Comparison of ENCODE assay signal across 13 cellular contexts in genomic region chr1:119565131-119565772, GRCh38. TPM values are rescaled to one million over a fixed set of nuclear protein-coding genes. Genes with fewer than 3 reads are reported as not detected.
DNase-seq lines count a peak whose midpoint lies in the region; ATAC-seq, FAIRE-seq and TF ChIP-seq lines count a peak whose summit lies in the region.
"Had no signal": no experiment of that assay in that cellular context is flagged by ENCODE, and none has a peak within 500 bp of the region (broad histone marks: within the 10 kb centered on the region; RNA-seq: fewer than 3 reads in every experiment).

No MANE protein-coding gene starts in this region.

- peaks cover 28% of the 10 kb centered on the region for H3K27me3 Mint-ChIP-seq in Calu3 (ENCODE audit: unreplicated experiment)

- peak overlapping the region; percentile 56 for H3K27ac Mint-ChIP-seq in Calu3 (ENCODE audit: unreplicated experiment)

- H3K36me3 Mint-ChIP-seq in Calu3 (ENCODE audit: insufficient read depth, unreplicated experiment) = no peaks in the 10 kb centered on the region

- H3K79me2 ChIP-seq in K562 (ENCODE audit: control insufficient read depth, insufficient read depth, low read length) = no peaks in the 10 kb centered on the region

- TF ChIP-seq EP300 in K562 (IDR thresholded peaks at IDR 0.05; ENCODE audit: low read length) = no peak

- H3K4me2 ChIP-seq in K562 (ENCODE audit: insufficient read depth, low read length) = no peak overlapping the region
- H3K4me2 ChIP-seq: BLaER1 had no signal

- no peak for TF ChIP-seq CTCF in Calu3 (IDR thresholded peaks at IDR 0.05; ENCODE audit: unreplicated experiment)
- TF ChIP-seq CTCF in K562 (IDR thresholded peaks at IDR 0.05 in 2 of 3, conservative IDR thresholded peaks at IDR 0.05 in 1 of 3; ENCODE audit: insufficient read depth in 2 of 3, low read depth in 1 of 3, low read length in 3 of 3) = no peak

- intact Hi-C loops in Calu3 (cut with micrococcal nuclease; ENCODE audit: unreplicated experiment) (no loop called here), K562 (cut with micrococcal nuclease) (no loop called here)

- H3K9me3 ChIP-seq in K562 (replicated peaks; ENCODE audit: control insufficient read depth, insufficient read depth, low read depth, low read length) = no peaks in the 10 kb centered on the region
- H3K9me3 ChIP-seq in SJCRH30 (replicated peaks) = no peaks in the 10 kb centered on the region
- H3K9me3 ChIP-seq: BLaER1 had no signal

- in situ Hi-C loops in K562 (cut with MboI) = no loop called here

- H3K4me3 ChIP-seq in K562 = no peak overlapping the region
- no peak overlapping the region for H3K4me3 ChIP-seq in SJCRH30
- H3K4me3 ChIP-seq: BLaER1 had no signal

- no peak for TF ChIP-seq POLR2A in K562 (conservative IDR thresholded peaks at IDR 0.05)

- H3K27ac ChIP-seq in K562 (ENCODE audit: extremely low read depth, low read depth, low read length) (no peak overlapping the region), SJCRH30 (no peak overlapping the region)
- H3K27ac ChIP-seq: BLaER1 had no signal

- no TSS peak for BruUV-seq in Calu3 (replicated peaks; lab: Mats Ljungman, UMichigan)
- BruUV-seq in K562 (replicated peaks; lab: Mats Ljungman, UMichigan) = no TSS peak

- H4K20me1 ChIP-seq in K562 (replicated peaks; ENCODE audit: control insufficient read depth, insufficient read depth, low read length) = 0 out of 2 replicates have a peak, but pooled peaks cover 2% of the 10 kb centered on the region
- H4K20me1 ChIP-seq: BLaER1 had no signal

- H3K27me3 ChIP-seq in K562 (ENCODE audit: control insufficient read depth in 2 of 2, insufficient read depth in 2 of 2, low read length in 2 of 2) (peaks cover 0 to 8% of the 10 kb centered on the region in 2 experiments; a peak in 2 of 5 replicates), SJCRH30 (peaks cover 5% of the 10 kb centered on the region; the same call in 1 of the 2 replicates)
- H3K27me3 ChIP-seq: BLaER1 had no signal

- CTCF ChIA-PET in Calu3 (lab: Charles Lee) = interaction anchor here (0.6 kb wide), 1 partner anchor 897 kb away, joined by 4 read pairs; no protein-coding TSS in a partner anchor
- CTCF ChIA-PET in K562 (lab: Yijun Ruan, JAX; ENCODE audit: low intra/inter-chr PET ratio) = no interaction called here

- H3K4me1 Mint-ChIP-seq in Calu3 (ENCODE audit: low read depth, unreplicated experiment) = peaks cover 14% of the 10 kb centered on the region

- 3% methylated on average over 3 of the region's 3 CpGs for WGBS in K562 (ENCODE audit: insufficient coverage, low coverage, missing lambda C conversion rate)

- no peak overlapping the region for H3K9ac ChIP-seq in K562 (ENCODE audit: insufficient read depth in 1 of 2, low read depth in 2 of 2, low read length in 2 of 2)
- H3K9ac ChIP-seq: BLaER1 had no signal

- no peaks in the 10 kb centered on the region for H3K9me3 Mint-ChIP-seq in Calu3 (ENCODE audit: low read depth, unreplicated experiment)
- H3K9me3 Mint-ChIP-seq: activated T-cell treated with anti-CD3 and anti-CD28 coated beads, Interleukin-2, amount 50 U/mL, for 4 hours; neural crest cell had no signal

- H2AFZ ChIP-seq in K562 (ENCODE audit: low read depth, low read length) = no peak overlapping the region

- ATAC-seq in GM21390 (IDR thresholded peaks at IDR 0.05; ENCODE audit: unreplicated experiment) (peak; percentile 68), K562 (0 out of 3 replicates have a peak, but pooled peaks have one; percentile 28), GM19463 (IDR thresholded peaks at IDR 0.05; ENCODE audit: unreplicated experiment) (no peak)
- ATAC-seq: activated T-cell treated with anti-CD3 and anti-CD28 coated beads, Interleukin-2, amount 50 U/mL, for 4 hours had no signal

- POLR2A ChIA-PET in K562 (lab: Yijun Ruan, JAX) = no interaction called here

- H3K36me3 ChIP-seq in K562 (ENCODE audit: control insufficient read depth, insufficient read depth, low read length) (no peaks in the 10 kb centered on the region), SJCRH30 (no peaks in the 10 kb centered on the region)
- H3K36me3 ChIP-seq: BLaER1 had no signal

- no peak overlapping the region for H3K4me3 Mint-ChIP-seq in Calu3 (ENCODE audit: low read depth, unreplicated experiment)
- H3K4me3 Mint-ChIP-seq: activated T-cell treated with anti-CD3 and anti-CD28 coated beads, Interleukin-2, amount 50 U/mL, for 4 hours; neural crest cell had no signal

- no peak for TF ChIP-seq RAD21 in K562 (CRISPR knock-in tag; conservative IDR thresholded peaks at IDR 0.05 in 1 of 2, IDR thresholded peaks at IDR 0.05 in 1 of 2)

- no peak for FAIRE-seq in K562 (lab: Jason Lieb, UNC)

- H3K4me1 ChIP-seq in K562 (replicated peaks in 1 of 2; ENCODE audit: control insufficient read depth in 2 of 2, insufficient read depth in 2 of 2, low read length in 2 of 2) (no peaks in the 10 kb centered on the region; a peak in 1 of 5 replicates), SJCRH30 (0 out of 2 replicates have a peak, but pooled peaks cover 2% of the 10 kb centered on the region)
- H3K4me1 ChIP-seq: BLaER1 had no signal

- DNase-seq in Calu3 (no peak), LoVo (ENCODE audit: low spot score) (peak; percentile 9), K562 (ENCODE audit: extremely low read depth in 1 of 4, low spot score in 3 of 4) (no peak), SJCRH30 (no peak), C1 segment of cervical spinal cord (lab: John Stamatoyannopoulos, UW) (no peak)
- no peak for DNase-seq in stimulated activated CD4-positive, alpha-beta T cell treated with anti-CD3 and anti-CD28 coated beads, Interleukin-2, amount 100 ng/mL, for 48 hours
- DNase-seq: activated T-cell treated with anti-CD3 and anti-CD28 coated beads, Interleukin-2, amount 50 U/mL, for 4 hours; erythroblast; NCI-H1092 had no signal

- H3K9me1 ChIP-seq in K562 (ENCODE audit: control insufficient read depth, insufficient read depth, low read length) = no peaks in the 10 kb centered on the region

TF ChIP-seq in K562, 482 proteins besides CTCF, POLR2A, EP300 and RAD21 (continues in another document):
- no peak for TF ChIP-seq FOXA1 (IDR thresholded peaks at IDR 0.05; ENCODE audit: borderline replicate concordance)
- TF ChIP-seq DMBX1 (CRISPR knock-in tag; IDR thresholded peaks at IDR 0.05; ENCODE audit: borderline replicate concordance) = no peak
- TF ChIP-seq SIRT6 (IDR thresholded peaks at IDR 0.05; ENCODE audit: low read depth, low read length) = no peak
- no peak for TF ChIP-seq ZKSCAN8 (CRISPR knock-in tag; IDR thresholded peaks at IDR 0.05)
- no peak for TF ChIP-seq BCOR (IDR thresholded peaks at IDR 0.05)
- peak; percentile 63; the same call in 1 of the 2 replicates for TF ChIP-seq SPI1 (IDR thresholded peaks at IDR 0.05; ENCODE audit: borderline replicate concordance, low read depth, low read length)
- TF ChIP-seq, protein P1, sequence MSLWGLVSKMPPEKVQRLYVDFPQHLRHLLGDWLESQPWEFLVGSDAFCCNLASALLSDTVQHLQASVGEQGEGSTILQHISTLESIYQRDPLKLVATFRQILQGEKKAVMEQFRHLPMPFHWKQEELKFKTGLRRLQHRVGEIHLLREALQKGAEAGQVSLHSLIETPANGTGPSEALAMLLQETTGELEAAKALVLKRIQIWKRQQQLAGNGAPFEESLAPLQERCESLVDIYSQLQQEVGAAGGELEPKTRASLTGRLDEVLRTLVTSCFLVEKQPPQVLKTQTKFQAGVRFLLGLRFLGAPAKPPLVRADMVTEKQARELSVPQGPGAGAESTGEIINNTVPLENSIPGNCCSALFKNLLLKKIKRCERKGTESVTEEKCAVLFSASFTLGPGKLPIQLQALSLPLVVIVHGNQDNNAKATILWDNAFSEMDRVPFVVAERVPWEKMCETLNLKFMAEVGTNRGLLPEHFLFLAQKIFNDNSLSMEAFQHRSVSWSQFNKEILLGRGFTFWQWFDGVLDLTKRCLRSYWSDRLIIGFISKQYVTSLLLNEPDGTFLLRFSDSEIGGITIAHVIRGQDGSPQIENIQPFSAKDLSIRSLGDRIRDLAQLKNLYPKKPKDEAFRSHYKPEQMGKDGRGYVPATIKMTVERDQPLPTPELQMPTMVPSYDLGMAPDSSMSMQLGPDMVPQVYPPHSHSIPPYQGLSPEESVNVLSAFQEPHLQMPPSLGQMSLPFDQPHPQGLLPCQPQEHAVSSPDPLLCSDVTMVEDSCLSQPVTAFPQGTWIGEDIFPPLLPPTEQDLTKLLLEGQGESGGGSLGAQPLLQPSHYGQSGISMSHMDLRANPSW (CRISPR knock-in tag; IDR thresholded peaks at IDR 0.05) = no peak
- no peak for TF ChIP-seq ARHGAP35 (IDR thresholded peaks at IDR 0.05; ENCODE audit: partially characterized antibody)
- TF ChIP-seq RFX1 (IDR thresholded peaks at IDR 0.05) = peak; percentile 21; the same call in 1 of the 2 replicates

RNA-seq across cellular contexts. Expression of gene HSD3B1, which starts 58.2 kb away (rescaled TPM):
- total RNA-seq in Calu3 (2022) = not detected in 2 replicates
- not detected in 2 replicates for total RNA-seq in K562 (2011; cell fraction: chromatin; rRNA removed; ENCODE audit: low replicate concordance)
- not detected in 2 replicates for total RNA-seq in K562 (2011; cell fraction: nucleolus; rRNA removed)
- not detected in 2 replicates for total RNA-seq in K562 (2011; cell fraction: nucleoplasm; rRNA removed)
- total RNA-seq in K562 (2014; rRNA removed) = not detected in 2 replicates
- not detected in 2 replicates for total RNA-seq in K562 (2014; rRNA removed; fragmentation: Illumina TruSeq; extraction: Trizol)
- total RNA-seq in K562 (2015; rRNA removed; fragmentation: Illumina TruSeq; extraction: Trizol) = not detected in 2 replicates
- total RNA-seq in K562 (2021) = not detected in 2 replicates
- polyA plus RNA-seq in K562 (2011; rRNA removed) = not detected in 2 replicates
- not detected in 2 replicates for polyA plus RNA-seq in K562 (2011; cell fraction: cytosol; rRNA removed)
- not detected in 2 replicates for polyA plus RNA-seq in K562 (2011; cell fraction: nucleus; rRNA removed)
- not detected in 2 replicates for polyA plus RNA-seq in K562 (2012)
- not detected in 2 replicates for polyA plus RNA-seq in K562 (2014; fragmentation: Illumina TruSeq; extraction: Trizol)
- not detected for polyA plus RNA-seq in K562 (2014; fragmentation: Nextera tagmentation; extraction: Ambion mirVana)
- not detected in 2 replicates for polyA plus RNA-seq in K562 (2014; rRNA removed)
- not detected in 2 replicates for polyA minus RNA-seq in K562 (2011; rRNA and poly(A)+ RNA removed)
- not detected in 2 replicates for polyA minus RNA-seq in K562 (2011; cell fraction: cytosol; rRNA and poly(A)+ RNA removed)
- not detected in 2 replicates for polyA minus RNA-seq in K562 (2011; cell fraction: nucleus; rRNA and poly(A)+ RNA removed)
- total RNA-seq in SJCRH30 (2014; rRNA removed; shearing (Covaris generic)) = not detected in 2 replicates
- total RNA-seq: activated T-cell treated with anti-CD3 and anti-CD28 coated beads, Interleukin-2, amount 50 U/mL, for 4 hours; neural crest cell had no signal
